Comparison of ENCODE assay signal across 2 cellular contexts in genomic region chr6:30399390-30400058, GRCh38.
A peak's percentile ranks its signal among the peaks of the same experiment; 100 is the strongest.
TF ChIP-seq lines count a peak whose summit lies in the region.

No MANE protein-coding gene starts in this region.

TF ChIP-seq in IMR-90, 13 proteins besides CTCF, POLR2A, EP300 and RAD21:
- TF ChIP-seq RCOR1 (IDR thresholded peaks at IDR 0.05; ENCODE audit: insufficient replicate concordance, low read length): no peak
- no peak for TF ChIP-seq USF2 (IDR thresholded peaks at IDR 0.05; ENCODE audit: low read depth, low read length)
- TF ChIP-seq SMC3 (IDR thresholded peaks at IDR 0.05; ENCODE audit: low read depth, low read length): no peak
- no peak for TF ChIP-seq MAZ (IDR thresholded peaks at IDR 0.05; ENCODE audit: borderline replicate concordance, low read depth, low read length)
- TF ChIP-seq, protein P1, sequence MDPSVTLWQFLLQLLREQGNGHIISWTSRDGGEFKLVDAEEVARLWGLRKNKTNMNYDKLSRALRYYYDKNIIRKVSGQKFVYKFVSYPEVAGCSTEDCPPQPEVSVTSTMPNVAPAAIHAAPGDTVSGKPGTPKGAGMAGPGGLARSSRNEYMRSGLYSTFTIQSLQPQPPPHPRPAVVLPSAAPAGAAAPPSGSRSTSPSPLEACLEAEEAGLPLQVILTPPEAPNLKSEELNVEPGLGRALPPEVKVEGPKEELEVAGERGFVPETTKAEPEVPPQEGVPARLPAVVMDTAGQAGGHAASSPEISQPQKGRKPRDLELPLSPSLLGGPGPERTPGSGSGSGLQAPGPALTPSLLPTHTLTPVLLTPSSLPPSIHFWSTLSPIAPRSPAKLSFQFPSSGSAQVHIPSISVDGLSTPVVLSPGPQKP (IDR thresholded peaks at IDR 0.05; ENCODE audit: borderline replicate concordance, low read depth, low read length): no peak
- TF ChIP-seq BHLHE40 (IDR thresholded peaks at IDR 0.05; ENCODE audit: low read depth, low read length): no peak
- no peak for TF ChIP-seq MAFK (IDR thresholded peaks at IDR 0.05; ENCODE audit: low read depth, low read length)
- no peak for TF ChIP-seq CHD1 (IDR thresholded peaks at IDR 0.05; ENCODE audit: low read depth, low read length)
- TF ChIP-seq RFX5 (IDR thresholded peaks at IDR 0.05; ENCODE audit: low read depth, low read length): no peak
- TF ChIP-seq CEBPB (IDR thresholded peaks at IDR 0.05; ENCODE audit: low read depth, low read length): no peak
- no peak for TF ChIP-seq MXI1 (IDR thresholded peaks at IDR 0.05; ENCODE audit: borderline replicate concordance, low read depth, low read length)
- no peak for TF ChIP-seq FOS (IDR thresholded peaks at IDR 0.05; ENCODE audit: low read depth, low read length)
- no peak for TF ChIP-seq NFE2L2 (IDR thresholded peaks at IDR 0.05; ENCODE audit: low read depth, low read length)

TF ChIP-seq in K562, 482 proteins besides CTCF, POLR2A, EP300 and RAD21:
- TF ChIP-seq LCOR (CRISPR knock-in tag; IDR thresholded peaks at IDR 0.05) (no peak), NFE2 (IDR thresholded peaks at IDR 0.05; ENCODE audit: low read depth) (0 out of 2 replicates have a peak, but pooled peaks have one; percentile 27)
